Comparison of ENCODE assay signal across 1 cellular context in the genomic region with DNA sequence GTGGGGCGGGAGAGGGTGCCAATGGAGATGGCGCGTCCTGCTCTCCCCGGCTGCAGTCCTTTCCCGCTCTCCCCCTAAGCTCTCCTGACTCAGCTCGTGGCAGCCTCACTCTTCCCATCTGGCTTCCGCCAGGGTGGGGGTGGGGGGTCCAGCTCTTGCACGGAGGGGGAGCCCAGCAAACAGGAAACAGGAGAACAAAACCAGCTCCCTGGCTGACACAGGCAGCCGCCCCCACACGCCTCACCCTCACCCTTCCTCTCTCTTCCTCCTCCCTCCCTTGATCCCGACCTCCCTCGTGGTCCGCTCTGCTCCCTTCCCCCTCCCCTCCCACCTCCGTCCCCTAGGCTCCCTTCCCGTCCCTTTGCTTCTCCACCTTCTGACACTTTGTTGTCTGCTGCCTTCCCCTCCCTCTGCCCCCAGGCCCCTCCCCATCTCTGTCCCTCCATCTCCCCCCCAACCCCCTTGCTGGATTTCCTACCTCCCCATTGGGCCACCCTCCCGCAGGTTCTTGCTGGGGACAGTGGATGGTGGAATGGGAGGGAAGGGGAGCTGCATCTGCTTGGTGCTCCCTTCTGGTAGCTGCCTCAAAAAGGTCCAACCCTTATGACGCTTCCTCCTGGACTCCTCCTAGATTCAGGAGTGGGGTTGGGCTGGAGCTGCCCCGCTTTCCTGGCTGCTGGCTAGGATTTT.
TF ChIP-seq lines count a peak whose summit lies in the region.

No MANE protein-coding gene starts in this region.

TF ChIP-seq in HEK293, 187 proteins besides CTCF, POLR2A, EP300 and RAD21 (continued from another document):
- TF ChIP-seq, protein P1, sequence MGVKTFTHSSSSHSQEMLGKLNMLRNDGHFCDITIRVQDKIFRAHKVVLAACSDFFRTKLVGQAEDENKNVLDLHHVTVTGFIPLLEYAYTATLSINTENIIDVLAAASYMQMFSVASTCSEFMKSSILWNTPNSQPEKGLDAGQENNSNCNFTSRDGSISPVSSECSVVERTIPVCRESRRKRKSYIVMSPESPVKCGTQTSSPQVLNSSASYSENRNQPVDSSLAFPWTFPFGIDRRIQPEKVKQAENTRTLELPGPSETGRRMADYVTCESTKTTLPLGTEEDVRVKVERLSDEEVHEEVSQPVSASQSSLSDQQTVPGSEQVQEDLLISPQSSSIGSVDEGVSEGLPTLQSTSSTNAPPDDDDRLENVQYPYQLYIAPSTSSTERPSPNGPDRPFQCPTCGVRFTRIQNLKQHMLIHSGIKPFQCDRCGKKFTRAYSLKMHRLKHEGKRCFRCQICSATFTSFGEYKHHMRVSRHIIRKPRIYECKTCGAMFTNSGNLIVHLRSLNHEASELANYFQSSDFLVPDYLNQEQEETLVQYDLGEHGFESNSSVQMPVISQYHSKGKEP (tag by site-specific recombination; IDR thresholded peaks at IDR 0.05), result no peak
- TF ChIP-seq ZNF473 (tag by site-specific recombination; IDR thresholded peaks at IDR 0.05), result no peak
- TF ChIP-seq KLF7 (tag by site-specific recombination; IDR thresholded peaks at IDR 0.05; ENCODE audit: borderline replicate concordance), result no peak
- TF ChIP-seq KLF8 (tag by site-specific recombination; IDR thresholded peaks at IDR 0.05), result no peak
- TF ChIP-seq ZNF548 (tag by site-specific recombination; IDR thresholded peaks at IDR 0.05), result no peak
- TF ChIP-seq PATZ1 (tag by site-specific recombination; IDR thresholded peaks at IDR 0.05), result 0 out of 2 replicates have a peak, but pooled peaks have one; percentile 32
- TF ChIP-seq, protein P2, sequence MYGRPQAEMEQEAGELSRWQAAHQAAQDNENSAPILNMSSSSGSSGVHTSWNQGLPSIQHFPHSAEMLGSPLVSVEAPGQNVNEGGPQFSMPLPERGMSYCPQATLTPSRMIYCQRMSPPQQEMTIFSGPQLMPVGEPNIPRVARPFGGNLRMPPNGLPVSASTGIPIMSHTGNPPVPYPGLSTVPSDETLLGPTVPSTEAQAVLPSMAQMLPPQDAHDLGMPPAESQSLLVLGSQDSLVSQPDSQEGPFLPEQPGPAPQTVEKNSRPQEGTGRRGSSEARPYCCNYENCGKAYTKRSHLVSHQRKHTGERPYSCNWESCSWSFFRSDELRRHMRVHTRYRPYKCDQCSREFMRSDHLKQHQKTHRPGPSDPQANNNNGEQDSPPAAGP (tag by site-specific recombination; IDR thresholded peaks at IDR 0.05), result 0 out of 2 replicates have a peak, but pooled peaks have one; percentile 37
